In the genomic region with DNA sequence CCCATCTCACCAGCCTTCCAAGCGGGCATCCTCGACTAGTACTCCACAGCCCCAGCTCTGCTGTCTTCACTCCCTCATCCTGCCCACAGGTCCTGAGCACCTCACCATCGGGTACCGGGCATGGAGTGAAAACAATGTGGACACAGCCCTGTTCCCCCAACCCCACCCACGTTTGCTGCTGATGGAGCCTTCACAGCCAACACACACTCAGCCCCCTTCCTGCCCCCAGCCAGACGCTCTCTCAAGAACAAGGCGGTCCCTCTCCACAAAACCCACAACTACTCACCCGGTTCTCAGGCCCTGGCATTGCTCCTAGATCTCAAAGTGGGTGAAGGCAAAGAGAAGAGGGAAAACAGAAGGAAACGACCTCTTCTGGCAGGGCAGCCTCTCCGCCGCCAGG, we compare ENCODE assay signal across 1 cellular context.
TF ChIP-seq lines count a peak whose summit lies in the region.

No MANE protein-coding gene starts in this region.

TF ChIP-seq in IMR-90, 13 proteins besides CTCF, POLR2A, EP300 and RAD21 (continued from another document):
- TF ChIP-seq FOS (IDR thresholded peaks at IDR 0.05; ENCODE audit: low read depth, low read length), result no peak
- no peak for TF ChIP-seq SMC3 (IDR thresholded peaks at IDR 0.05; ENCODE audit: low read depth, low read length)
- TF ChIP-seq, protein P1, sequence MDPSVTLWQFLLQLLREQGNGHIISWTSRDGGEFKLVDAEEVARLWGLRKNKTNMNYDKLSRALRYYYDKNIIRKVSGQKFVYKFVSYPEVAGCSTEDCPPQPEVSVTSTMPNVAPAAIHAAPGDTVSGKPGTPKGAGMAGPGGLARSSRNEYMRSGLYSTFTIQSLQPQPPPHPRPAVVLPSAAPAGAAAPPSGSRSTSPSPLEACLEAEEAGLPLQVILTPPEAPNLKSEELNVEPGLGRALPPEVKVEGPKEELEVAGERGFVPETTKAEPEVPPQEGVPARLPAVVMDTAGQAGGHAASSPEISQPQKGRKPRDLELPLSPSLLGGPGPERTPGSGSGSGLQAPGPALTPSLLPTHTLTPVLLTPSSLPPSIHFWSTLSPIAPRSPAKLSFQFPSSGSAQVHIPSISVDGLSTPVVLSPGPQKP (IDR thresholded peaks at IDR 0.05; ENCODE audit: borderline replicate concordance, low read depth, low read length), result no peak
- no peak for TF ChIP-seq MXI1 (IDR thresholded peaks at IDR 0.05; ENCODE audit: borderline replicate concordance, low read depth, low read length)
- no peak for TF ChIP-seq CEBPB (IDR thresholded peaks at IDR 0.05; ENCODE audit: low read depth, low read length)
- no peak for TF ChIP-seq RCOR1 (IDR thresholded peaks at IDR 0.05; ENCODE audit: insufficient replicate concordance, low read length)
- no peak for TF ChIP-seq RFX5 (IDR thresholded peaks at IDR 0.05; ENCODE audit: low read depth, low read length)
- no peak for TF ChIP-seq CHD1 (IDR thresholded peaks at IDR 0.05; ENCODE audit: low read depth, low read length)
- no peak for TF ChIP-seq MAZ (IDR thresholded peaks at IDR 0.05; ENCODE audit: borderline replicate concordance, low read depth, low read length)
- TF ChIP-seq, protein P2, sequence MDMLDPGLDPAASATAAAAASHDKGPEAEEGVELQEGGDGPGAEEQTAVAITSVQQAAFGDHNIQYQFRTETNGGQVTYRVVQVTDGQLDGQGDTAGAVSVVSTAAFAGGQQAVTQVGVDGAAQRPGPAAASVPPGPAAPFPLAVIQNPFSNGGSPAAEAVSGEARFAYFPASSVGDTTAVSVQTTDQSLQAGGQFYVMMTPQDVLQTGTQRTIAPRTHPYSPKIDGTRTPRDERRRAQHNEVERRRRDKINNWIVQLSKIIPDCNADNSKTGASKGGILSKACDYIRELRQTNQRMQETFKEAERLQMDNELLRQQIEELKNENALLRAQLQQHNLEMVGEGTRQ (IDR thresholded peaks at IDR 0.05; ENCODE audit: low read depth, low read length), result no peak
- no peak for TF ChIP-seq BHLHE40 (IDR thresholded peaks at IDR 0.05; ENCODE audit: low read depth, low read length)
- no peak for TF ChIP-seq MAFK (IDR thresholded peaks at IDR 0.05; ENCODE audit: low read depth, low read length)
